Comparison of ENCODE assay signal across 10 cellular contexts in the genomic region with DNA sequence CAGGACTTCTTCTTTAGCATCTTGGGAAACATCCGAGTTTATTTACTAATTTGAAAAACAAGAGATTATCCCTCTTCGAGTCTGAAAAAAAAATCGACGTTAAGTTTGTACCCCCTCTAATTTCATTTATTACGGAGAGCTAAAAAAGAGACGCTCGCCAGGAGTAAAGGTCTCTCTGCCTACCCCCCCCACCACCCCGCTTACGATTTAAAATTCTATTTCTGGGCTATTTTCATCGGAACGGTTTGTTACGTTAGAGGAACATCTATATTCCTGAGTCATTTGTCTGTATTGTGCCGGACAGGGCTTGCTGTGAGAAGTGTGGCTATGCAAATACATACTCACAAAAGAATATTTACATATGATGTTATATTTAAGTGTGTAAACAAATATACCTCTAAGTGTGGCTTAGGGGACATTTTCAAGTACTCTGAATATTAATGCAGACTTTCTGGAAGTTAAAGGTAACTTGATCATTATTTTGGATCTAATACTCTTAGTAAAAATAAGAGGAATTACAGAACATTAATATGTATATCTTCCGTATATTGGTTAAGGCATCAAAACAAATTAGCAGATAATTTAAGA. TPM values are rescaled to one million over a fixed set of nuclear protein-coding genes. Genes with fewer than 3 reads are reported as not detected.
DNase-seq lines count a peak whose midpoint lies in the region; ATAC-seq, FAIRE-seq and TF ChIP-seq lines count a peak whose summit lies in the region.
"Had no signal": no experiment of that assay in that cellular context is flagged by ENCODE, and none has a peak within 500 bp of the region (broad histone marks: within the 10 kb centered on the region; RNA-seq: fewer than 3 reads in every experiment).

No MANE protein-coding gene starts in this region.

- H3K4me1 Mint-ChIP-seq in osteocyte (ENCODE audit: unreplicated experiment) = peaks cover 55% of the 10 kb centered on the region

- H3K27me3 Mint-ChIP-seq in osteocyte (ENCODE audit: unreplicated experiment) = peaks cover 65% of the 10 kb centered on the region

- no peak for TF ChIP-seq CTCF in right atrium auricular region (IDR thresholded peaks at IDR 0.05)
- TF ChIP-seq CTCF in endothelial cell of umbilical vein (IDR thresholded peaks at IDR 0.05; ENCODE audit: extremely low read depth in 1 of 2, insufficient read depth in 1 of 2, low read depth in 1 of 2, low read length in 2 of 2) = no peak
- no peak for TF ChIP-seq CTCF in tibial artery (IDR thresholded peaks at IDR 0.05)
- TF ChIP-seq CTCF in osteocyte (IDR thresholded peaks at IDR 0.05) = no peak

- DNase-seq in right atrium auricular region (ENCODE audit: low spot score) (no peak), left cardiac atrium (no peak), NCI-H526 treated with DMSO at 0.1 percent for 48 hours (lab: John Stamatoyannopoulos, UW) (peak; percentile 48), endothelial cell of umbilical vein (ENCODE audit: low read depth, low spot score) (peak; percentile 33), tibial artery (no peak), osteocyte (ENCODE audit: extremely low spot score, unreplicated experiment) (no peak)
- DNase-seq: cerebellar nuclear complex had no signal

- dilution Hi-C loops in endothelial cell of umbilical vein (cut with MboI; ENCODE audit: extremely low pct_ligation_motif_present, low sequenced_read_pairs) = no loop called here

- H3K79me2 ChIP-seq in endothelial cell of umbilical vein (ENCODE audit: control insufficient read depth, insufficient read depth, low read length) = no peaks in the 10 kb centered on the region

- H3K4me1 ChIP-seq in right atrium auricular region (peaks cover 0 to 56% of the 10 kb centered on the region in 2 donors), endothelial cell of umbilical vein (ENCODE audit: control insufficient read depth, extremely low read depth, insufficient read depth, low read length) (peaks cover 12% of the 10 kb centered on the region), tibial artery (peaks cover 0 to 57% (median 25%) of the 10 kb centered on the region in 4 donors)

- no peaks in the 10 kb centered on the region for H3K9me1 ChIP-seq in endothelial cell of umbilical vein (replicated peaks; ENCODE audit: control insufficient read depth, extremely low read depth, insufficient read depth, low read length)

- CTCF ChIA-PET in endothelial cell of umbilical vein (lab: Charles Lee) = interaction anchor here (0.7 kb wide), 1 partner anchor 12 kb away, joined by 3 read pairs; no protein-coding TSS in a partner anchor

- BruUV-seq in endothelial cell of umbilical vein (replicated peaks; lab: Mats Ljungman, UMichigan) = no TSS peak

- H3K27me3 ChIP-seq in right atrium auricular region (peaks cover 44 to 50% of the 10 kb centered on the region in 2 donors), endothelial cell of umbilical vein (ENCODE audit: control insufficient read depth in 2 of 2, insufficient read depth in 2 of 2, low read length in 2 of 2) (peaks cover 47 to 70% of the 10 kb centered on the region in 2 experiments), tibial artery (no peaks in the 10 kb centered on the region)

- no peaks in the 10 kb centered on the region for H3K9me3 ChIP-seq in right atrium auricular region
- H3K9me3 ChIP-seq in endothelial cell of umbilical vein (replicated peaks; ENCODE audit: control insufficient read depth, insufficient read depth, low read length) = no peaks in the 10 kb centered on the region
- H3K9me3 ChIP-seq in tibial artery = no peaks in the 10 kb centered on the region

- no peaks in the 10 kb centered on the region for H3K9me3 Mint-ChIP-seq in osteocyte (ENCODE audit: unreplicated experiment)

- POLR2A ChIA-PET in endothelial cell of umbilical vein (lab: Charles Lee) = no interaction called here

- H3K36me3 ChIP-seq in right atrium auricular region = no peaks in the 10 kb centered on the region
- H3K36me3 ChIP-seq in endothelial cell of umbilical vein (ENCODE audit: control insufficient read depth in 2 of 2, extremely low read depth in 1 of 2, insufficient read depth in 2 of 2, low read length in 2 of 2) = no peaks in the 10 kb centered on the region
- no peaks in the 10 kb centered on the region for H3K36me3 ChIP-seq in tibial artery

- FAIRE-seq in endothelial cell of umbilical vein (lab: Jason Lieb, UNC) = no peak

- TF ChIP-seq POLR2A in endothelial cell of umbilical vein (IDR thresholded peaks at IDR 0.05; ENCODE audit: low read depth, low read length) = no peak

- H3K36me3 Mint-ChIP-seq in osteocyte (ENCODE audit: unreplicated experiment) = peaks cover 7% of the 10 kb centered on the region

- peak overlapping the region; percentile 34 to 53 for H3K4me3 ChIP-seq in right atrium auricular region
- no peak overlapping the region for H3K4me3 ChIP-seq in endothelial cell of umbilical vein (replicated peaks in 1 of 3; ENCODE audit: insufficient read depth in 1 of 3, low read depth in 1 of 3, low read length in 3 of 3)
- H3K4me3 ChIP-seq in tibial artery = peak overlapping the region; percentile 79 to 84

- no peak overlapping the region for H2AFZ ChIP-seq in endothelial cell of umbilical vein (ENCODE audit: low read depth, low read length)

- H3K4me2 ChIP-seq in endothelial cell of umbilical vein (ENCODE audit: insufficient read depth, low read length) = no peak overlapping the region

- ATAC-seq in left cardiac atrium = no peak
- ATAC-seq in GM19324 (IDR thresholded peaks at IDR 0.05; ENCODE audit: low FRiP score, unreplicated experiment) = no peak
- no peak for ATAC-seq in GM21723 (IDR thresholded peaks at IDR 0.05; ENCODE audit: unreplicated experiment)
- ATAC-seq: stimulated activated memory B cell treated with anti-CD40 and anti-IgM and Interleukin-4, amounts not matched to agents 10 μg/mL and 1 μg/mL and 100 μg/mL, for 72 hours had no signal

- no peaks in the 10 kb centered on the region for H4K20me1 ChIP-seq in endothelial cell of umbilical vein (replicated peaks; ENCODE audit: control insufficient read depth, extremely low read depth, insufficient read depth, low read length)

- intact Hi-C loops in left cardiac atrium (cut with DNase I) (no loop called here), endothelial cell of umbilical vein (cut with micrococcal nuclease) (loop anchor here (1.0 to 10.0 kb wide), 3 partner anchors 10 to 575 kb away; a partner anchor contains a TSS), tibial artery (cut with DNase I; ENCODE audit: low total_unique reads) (no loop called here)

- no peak overlapping the region for H3K4me3 Mint-ChIP-seq in osteocyte (ENCODE audit: unreplicated experiment)

- H3K27ac ChIP-seq in right atrium auricular region (peak overlapping the region in 1 of 2 donors; percentile 53), endothelial cell of umbilical vein (ENCODE audit: insufficient read depth, low read depth, low read length) (no peak overlapping the region), tibial artery (peak overlapping the region; percentile 93 to 95)

- no peak overlapping the region for H3K9ac ChIP-seq in endothelial cell of umbilical vein (replicated peaks; ENCODE audit: extremely low read depth, insufficient read depth, low read length)

- H3K27ac Mint-ChIP-seq in osteocyte (ENCODE audit: unreplicated experiment) = no peak overlapping the region
- H3K27ac Mint-ChIP-seq: stimulated activated memory B cell treated with anti-CD40 and anti-IgM and Interleukin-4, amounts not matched to agents 10 μg/mL and 1 μg/mL and 100 μg/mL, for 72 hours had no signal

TF ChIP-seq in endothelial cell of umbilical vein, 7 proteins besides CTCF, POLR2A, EP300 and RAD21:
- TF ChIP-seq GATA2 (IDR thresholded peaks at IDR 0.05; ENCODE audit: insufficient read depth, insufficient read length, low read depth, low read length) = no peak
- TF ChIP-seq EZH2 (IDR thresholded peaks at IDR 0.05; ENCODE audit: borderline replicate concordance, low read depth, low read length, severe bottlenecking) = no peak
- TF ChIP-seq MYC (IDR thresholded peaks at IDR 0.05; ENCODE audit: low read depth, low read length) = no peak
- TF ChIP-seq, protein P1, sequence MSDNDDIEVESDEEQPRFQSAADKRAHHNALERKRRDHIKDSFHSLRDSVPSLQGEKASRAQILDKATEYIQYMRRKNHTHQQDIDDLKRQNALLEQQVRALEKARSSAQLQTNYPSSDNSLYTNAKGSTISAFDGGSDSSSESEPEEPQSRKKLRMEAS (IDR thresholded peaks at IDR 0.05; ENCODE audit: insufficient read depth, insufficient read length) = no peak
- TF ChIP-seq JUN (IDR thresholded peaks at IDR 0.05; ENCODE audit: borderline replicate concordance, insufficient read depth, insufficient read length, low read depth) = no peak
- TF ChIP-seq FOS (IDR thresholded peaks at IDR 0.05; ENCODE audit: borderline replicate concordance, insufficient read depth, low read length) = no peak
- TF ChIP-seq POLR2AphosphoS5 (IDR thresholded peaks at IDR 0.05; ENCODE audit: insufficient read depth, low read depth, low read length) = no peak
TF ChIP-seq in endothelial cell of umbilical vein: peak in this region for 0.

RNA-seq across cellular contexts. Expression of a gene that starts 1.4 kb away (rescaled TPM):
- total RNA-seq in right atrium auricular region = 1 to 10 TPM; 2.1 to 2.4 TPM
- total RNA-seq in left cardiac atrium = 1 to 10 TPM; 1.5 to 3.5 TPM
- total RNA-seq in endothelial cell of umbilical vein = not detected in 2 replicates
- polyA plus RNA-seq in endothelial cell of umbilical vein = not detected in 2 replicates
- not detected in 2 replicates for polyA plus RNA-seq in endothelial cell of umbilical vein (2011; cell fraction: cytosol; rRNA removed)
- not detected in 2 replicates for polyA plus RNA-seq in endothelial cell of umbilical vein (2011; cell fraction: nucleus; rRNA removed)
- 0.05 TPM in 1 of 2 replicates, not detected in the other for polyA plus RNA-seq in endothelial cell of umbilical vein (2012)
- 0.32 TPM in 1 of 2 replicates, not detected in the other for polyA minus RNA-seq in endothelial cell of umbilical vein
- polyA minus RNA-seq in endothelial cell of umbilical vein (2011; cell fraction: cytosol; rRNA and poly(A)+ RNA removed) = not detected
- polyA minus RNA-seq in endothelial cell of umbilical vein (2011; cell fraction: nucleus; rRNA and poly(A)+ RNA removed) = not detected in 2 replicates
- not detected in 2 replicates for total RNA-seq in osteocyte

RNA-seq across cellular contexts. Expression of a gene that starts 2.3 kb away (rescaled TPM):
- total RNA-seq in right atrium auricular region (10 to 100 TPM; 24.8 to 42.5 TPM), left cardiac atrium (10 to 100 TPM; 22.6 to 23.6 TPM), endothelial cell of umbilical vein (24.8 and 25.4 TPM in 2 replicates), osteocyte (26.3 and 34.0 TPM in 2 replicates)
- polyA plus RNA-seq in endothelial cell of umbilical vein = 1.2 and 1.8 TPM in 2 replicates
- 3.1 and 4.1 TPM in 2 replicates for polyA plus RNA-seq in endothelial cell of umbilical vein (2011; cell fraction: cytosol; rRNA removed)
- 6.4 and 10.1 TPM in 2 replicates for polyA plus RNA-seq in endothelial cell of umbilical vein (2011; cell fraction: nucleus; rRNA removed)
- 16.1 and 18.0 TPM in 2 replicates for polyA plus RNA-seq in endothelial cell of umbilical vein (2012)
- 6.5 and 7.8 TPM in 2 replicates for polyA minus RNA-seq in endothelial cell of umbilical vein
- polyA minus RNA-seq in endothelial cell of umbilical vein (2011; cell fraction: cytosol; rRNA and poly(A)+ RNA removed) = 16.3 TPM
- polyA minus RNA-seq in endothelial cell of umbilical vein (2011; cell fraction: nucleus; rRNA and poly(A)+ RNA removed) = 32.5 and 35.6 TPM in 2 replicates

Comparison
In these comparisons a context has a peak if more than half of its experiments do, and no peak if none do; other contexts are left out.
1. DNase-seq: peak in NCI-H526 treated with DMSO at 0.1 percent for 48 hours (single experiment) and endothelial cell of umbilical vein (single experiment); none in right atrium auricular region (single experiment), left cardiac atrium (single experiment), tibial artery (0 of 2) and osteocyte (single experiment).
2. H3K4me3 ChIP-seq: peak in right atrium auricular region (2 of 2) and tibial artery (2 of 2); none in endothelial cell of umbilical vein (0 of 3).